Comparison of ENCODE assay signal across 1 cellular context in the genomic region with DNA sequence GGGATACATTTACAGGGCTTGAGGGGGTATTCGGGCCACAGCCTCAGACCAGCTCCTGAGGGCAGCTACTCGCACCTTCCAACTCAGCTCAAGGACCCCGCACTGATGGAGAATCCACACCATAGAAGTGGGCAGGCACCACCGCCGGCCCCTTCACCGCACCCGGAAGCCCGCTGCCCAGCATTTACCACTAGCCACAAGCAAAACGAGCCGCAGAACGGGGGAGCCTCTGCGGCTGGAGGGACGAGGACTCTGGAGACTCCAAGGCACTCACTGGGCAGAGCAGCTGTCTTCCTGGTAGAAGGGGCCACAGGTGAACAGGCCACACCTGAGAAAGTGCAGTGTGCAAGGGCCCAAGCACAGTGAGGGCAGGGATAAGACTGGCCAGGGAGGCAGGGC.
TF ChIP-seq lines count a peak whose summit lies in the region.

No MANE protein-coding gene starts in this region.

TF ChIP-seq in HepG2, 621 proteins besides CTCF, POLR2A, EP300 and RAD21:
- TF ChIP-seq, protein P1, sequence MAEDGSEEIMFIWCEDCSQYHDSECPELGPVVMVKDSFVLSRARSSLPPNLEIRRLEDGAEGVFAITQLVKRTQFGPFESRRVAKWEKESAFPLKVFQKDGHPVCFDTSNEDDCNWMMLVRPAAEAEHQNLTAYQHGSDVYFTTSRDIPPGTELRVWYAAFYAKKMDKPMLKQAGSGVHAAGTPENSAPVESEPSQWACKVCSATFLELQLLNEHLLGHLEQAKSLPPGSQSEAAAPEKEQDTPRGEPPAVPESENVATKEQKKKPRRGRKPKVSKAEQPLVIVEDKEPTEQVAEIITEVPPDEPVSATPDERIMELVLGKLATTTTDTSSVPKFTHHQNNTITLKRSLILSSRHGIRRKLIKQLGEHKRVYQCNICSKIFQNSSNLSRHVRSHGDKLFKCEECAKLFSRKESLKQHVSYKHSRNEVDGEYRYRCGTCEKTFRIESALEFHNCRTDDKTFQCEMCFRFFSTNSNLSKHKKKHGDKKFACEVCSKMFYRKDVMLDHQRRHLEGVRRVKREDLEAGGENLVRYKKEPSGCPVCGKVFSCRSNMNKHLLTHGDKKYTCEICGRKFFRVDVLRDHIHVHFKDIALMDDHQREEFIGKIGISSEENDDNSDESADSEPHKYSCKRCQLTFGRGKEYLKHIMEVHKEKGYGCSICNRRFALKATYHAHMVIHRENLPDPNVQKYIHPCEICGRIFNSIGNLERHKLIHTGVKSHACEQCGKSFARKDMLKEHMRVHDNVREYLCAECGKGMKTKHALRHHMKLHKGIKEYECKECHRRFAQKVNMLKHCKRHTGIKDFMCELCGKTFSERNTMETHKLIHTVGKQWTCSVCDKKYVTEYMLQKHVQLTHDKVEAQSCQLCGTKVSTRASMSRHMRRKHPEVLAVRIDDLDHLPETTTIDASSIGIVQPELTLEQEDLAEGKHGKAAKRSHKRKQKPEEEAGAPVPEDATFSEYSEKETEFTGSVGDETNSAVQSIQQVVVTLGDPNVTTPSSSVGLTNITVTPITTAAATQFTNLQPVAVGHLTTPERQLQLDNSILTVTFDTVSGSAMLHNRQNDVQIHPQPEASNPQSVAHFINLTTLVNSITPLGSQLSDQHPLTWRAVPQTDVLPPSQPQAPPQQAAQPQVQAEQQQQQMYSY (CRISPR knock-in tag; IDR thresholded peaks at IDR 0.05): no peak
- no peak for TF ChIP-seq RORA (CRISPR knock-in tag; IDR thresholded peaks at IDR 0.05)
- TF ChIP-seq AGO2 (optimal IDR thresholded peaks at IDR 0.05; ENCODE audit: low read depth, low read length): peak; percentile 13
- TF ChIP-seq MEIS2 (CRISPR knock-in tag; IDR thresholded peaks at IDR 0.05): no peak
- no peak for TF ChIP-seq PPARG (CRISPR knock-in tag; conservative IDR thresholded peaks at IDR 0.05)
- TF ChIP-seq RBM22 (optimal IDR thresholded peaks at IDR 0.05; ENCODE audit: low read length): peak; percentile 12
- TF ChIP-seq ZNF20 (CRISPR knock-in tag; IDR thresholded peaks at IDR 0.05): no peak
- TF ChIP-seq, protein P2, sequence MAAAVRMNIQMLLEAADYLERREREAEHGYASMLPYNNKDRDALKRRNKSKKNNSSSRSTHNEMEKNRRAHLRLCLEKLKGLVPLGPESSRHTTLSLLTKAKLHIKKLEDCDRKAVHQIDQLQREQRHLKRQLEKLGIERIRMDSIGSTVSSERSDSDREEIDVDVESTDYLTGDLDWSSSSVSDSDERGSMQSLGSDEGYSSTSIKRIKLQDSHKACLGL (CRISPR knock-in tag; IDR thresholded peaks at IDR 0.05): no peak
- no peak for TF ChIP-seq ZNF354B (CRISPR knock-in tag; IDR thresholded peaks at IDR 0.05)
- TF ChIP-seq, protein P3, sequence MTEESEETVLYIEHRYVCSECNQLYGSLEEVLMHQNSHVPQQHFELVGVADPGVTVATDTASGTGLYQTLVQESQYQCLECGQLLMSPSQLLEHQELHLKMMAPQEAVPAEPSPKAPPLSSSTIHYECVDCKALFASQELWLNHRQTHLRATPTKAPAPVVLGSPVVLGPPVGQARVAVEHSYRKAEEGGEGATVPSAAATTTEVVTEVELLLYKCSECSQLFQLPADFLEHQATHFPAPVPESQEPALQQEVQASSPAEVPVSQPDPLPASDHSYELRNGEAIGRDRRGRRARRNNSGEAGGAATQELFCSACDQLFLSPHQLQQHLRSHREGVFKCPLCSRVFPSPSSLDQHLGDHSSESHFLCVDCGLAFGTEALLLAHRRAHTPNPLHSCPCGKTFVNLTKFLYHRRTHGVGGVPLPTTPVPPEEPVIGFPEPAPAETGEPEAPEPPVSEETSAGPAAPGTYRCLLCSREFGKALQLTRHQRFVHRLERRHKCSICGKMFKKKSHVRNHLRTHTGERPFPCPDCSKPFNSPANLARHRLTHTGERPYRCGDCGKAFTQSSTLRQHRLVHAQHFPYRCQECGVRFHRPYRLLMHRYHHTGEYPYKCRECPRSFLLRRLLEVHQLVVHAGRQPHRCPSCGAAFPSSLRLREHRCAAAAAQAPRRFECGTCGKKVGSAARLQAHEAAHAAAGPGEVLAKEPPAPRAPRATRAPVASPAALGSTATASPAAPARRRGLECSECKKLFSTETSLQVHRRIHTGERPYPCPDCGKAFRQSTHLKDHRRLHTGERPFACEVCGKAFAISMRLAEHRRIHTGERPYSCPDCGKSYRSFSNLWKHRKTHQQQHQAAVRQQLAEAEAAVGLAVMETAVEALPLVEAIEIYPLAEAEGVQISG (CRISPR knock-in tag; IDR thresholded peaks at IDR 0.05): no peak
